Comparison of ENCODE assay signal across 8 cellular contexts in the genomic region with DNA sequence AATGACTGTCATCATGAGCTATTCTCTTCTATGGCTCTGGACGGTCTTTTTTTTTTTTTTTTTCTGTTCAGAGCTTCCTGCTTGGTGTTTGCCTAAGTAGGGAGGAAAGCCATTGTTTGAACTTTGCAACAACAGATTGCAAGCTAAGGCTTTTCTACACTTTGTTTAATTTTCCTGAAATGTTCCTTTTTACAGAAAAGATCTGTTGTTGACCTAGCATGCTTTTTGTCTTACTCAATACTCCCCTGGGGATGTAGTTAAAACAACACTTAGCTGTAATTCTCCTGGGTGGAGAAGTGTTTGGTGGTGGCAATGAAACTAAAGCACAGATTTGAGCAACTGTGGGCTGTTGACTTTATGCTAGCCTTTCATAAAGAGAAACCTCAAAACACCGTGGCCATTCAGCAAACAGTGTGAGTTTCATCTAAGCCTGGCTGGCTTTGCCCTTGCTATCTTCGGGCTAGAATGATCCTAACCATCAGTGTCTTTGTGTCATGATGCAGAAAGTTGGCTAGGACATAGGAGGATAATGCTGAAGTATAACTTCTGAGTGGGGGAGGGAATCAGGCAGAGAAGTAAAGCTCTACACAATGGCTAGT.
A peak's percentile ranks its signal among the peaks of the same experiment; 100 is the strongest.
DNase-seq lines count a peak whose midpoint lies in the region; ATAC-seq and TF ChIP-seq lines count a peak whose summit lies in the region.

No MANE protein-coding gene starts in this region.

- H3K9me3 Mint-ChIP-seq in memory B cell (peaks cover 2% of the 10 kb centered on the region), mesothelial cell of epicardium (no peaks in the 10 kb centered on the region)

- TF ChIP-seq CTCF in mesothelial cell of epicardium (IDR thresholded peaks at IDR 0.05; ENCODE audit: unreplicated experiment): no peak

- no peaks in the 10 kb centered on the region for H3K36me3 Mint-ChIP-seq in memory B cell
- no peaks in the 10 kb centered on the region for H3K36me3 Mint-ChIP-seq in mesothelial cell of epicardium

- ATAC-seq in GM19328 (IDR thresholded peaks at IDR 0.05; ENCODE audit: unreplicated experiment) (peak; percentile 57), HG03280 (IDR thresholded peaks at IDR 0.05; ENCODE audit: unreplicated experiment) (peak; percentile 72), memory B cell (ENCODE audit: low read depth) (peak; percentile 33)

- H3K27ac Mint-ChIP-seq in memory B cell: peak overlapping the region; percentile 84
- H3K27ac Mint-ChIP-seq in mesothelial cell of epicardium: no peak overlapping the region

- peak; percentile 71 for DNase-seq in COLO829 (ENCODE audit: low spot score)
- DNase-seq in amniotic epithelial cell (ENCODE audit: low read depth): peak; percentile 23
- DNase-seq in memory B cell (ENCODE audit: low spot score in 2 of 2): no peak
- no peak for DNase-seq in mesothelial cell of epicardium (ENCODE audit: low spot score in 2 of 2, unreplicated experiment in 2 of 2)
- no peak for DNase-seq in iPS-NIHi11 (ENCODE audit: low spot score)
- DNase-seq in COLO668 (lab: John Stamatoyannopoulos, UW; ENCODE audit: unreplicated experiment): no peak

- H3K4me1 Mint-ChIP-seq in memory B cell (peaks cover 52% of the 10 kb centered on the region), mesothelial cell of epicardium (peaks cover 3% of the 10 kb centered on the region)

- H3K27me3 Mint-ChIP-seq in memory B cell (no peaks in the 10 kb centered on the region), mesothelial cell of epicardium (ENCODE audit: low read depth) (no peaks in the 10 kb centered on the region)

- H3K4me3 Mint-ChIP-seq in memory B cell (peak overlapping the region; percentile 53), mesothelial cell of epicardium (no peak overlapping the region)

Comparison
In these comparisons a context has a peak if more than half of its experiments do, and no peak if none do; other contexts are left out.
1. DNase-seq: peak in COLO829 (single experiment) and amniotic epithelial cell (single experiment); none in memory B cell (0 of 2), mesothelial cell of epicardium (0 of 2), iPS-NIHi11 (single experiment) and COLO668 (single experiment).
2. Peak in every context shown above with its lines, with median percentiles within 50 percentile points of each other: ATAC-seq.